1 cellular context compared by ENCODE assay signal in the genomic region with DNA sequence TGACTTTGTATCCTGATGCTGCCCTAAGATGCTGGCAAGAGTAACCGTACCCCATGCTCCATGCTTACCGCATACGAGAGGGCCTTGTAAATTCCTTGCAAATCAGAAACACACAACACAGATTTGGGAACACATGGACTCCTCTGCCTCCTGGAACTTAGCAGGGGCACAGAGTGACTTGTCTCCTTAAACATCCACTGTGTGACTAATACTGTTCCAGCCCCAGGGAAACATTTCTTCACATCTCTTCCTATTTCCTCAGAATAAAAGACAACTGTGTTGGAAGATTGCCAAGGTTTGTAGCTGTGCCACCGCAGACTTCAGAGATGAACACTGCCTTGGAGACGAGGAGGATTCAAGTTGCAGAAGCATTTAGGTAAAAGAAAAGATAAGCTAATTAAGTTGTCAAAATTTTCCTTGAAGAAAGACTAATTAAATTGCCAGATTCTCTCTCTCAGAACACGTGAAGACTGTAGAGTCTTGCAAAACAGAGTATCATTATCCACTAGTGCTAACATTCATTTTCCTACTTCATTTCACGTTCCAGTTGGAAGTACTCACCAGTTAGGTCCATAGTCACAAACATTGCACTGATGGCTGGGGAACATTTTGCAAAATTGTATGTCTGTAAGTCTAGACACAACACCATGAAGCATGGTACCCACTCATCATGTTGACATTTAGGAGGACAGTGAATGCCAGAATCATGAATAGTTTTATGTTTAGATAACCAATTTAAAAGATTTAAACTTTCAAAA.
TF ChIP-seq lines count a peak whose summit lies in the region.

No MANE protein-coding gene starts in this region.

TF ChIP-seq in GM23338, 12 proteins besides CTCF, POLR2A, EP300 and RAD21 (continued from another document):
- TF ChIP-seq ZNF331 (CRISPR knock-in tag; IDR thresholded peaks at IDR 0.05; ENCODE audit: low read depth), result no peak
- TF ChIP-seq ZNF114 (CRISPR knock-in tag; IDR thresholded peaks at IDR 0.05), result no peak
- TF ChIP-seq, protein P1, sequence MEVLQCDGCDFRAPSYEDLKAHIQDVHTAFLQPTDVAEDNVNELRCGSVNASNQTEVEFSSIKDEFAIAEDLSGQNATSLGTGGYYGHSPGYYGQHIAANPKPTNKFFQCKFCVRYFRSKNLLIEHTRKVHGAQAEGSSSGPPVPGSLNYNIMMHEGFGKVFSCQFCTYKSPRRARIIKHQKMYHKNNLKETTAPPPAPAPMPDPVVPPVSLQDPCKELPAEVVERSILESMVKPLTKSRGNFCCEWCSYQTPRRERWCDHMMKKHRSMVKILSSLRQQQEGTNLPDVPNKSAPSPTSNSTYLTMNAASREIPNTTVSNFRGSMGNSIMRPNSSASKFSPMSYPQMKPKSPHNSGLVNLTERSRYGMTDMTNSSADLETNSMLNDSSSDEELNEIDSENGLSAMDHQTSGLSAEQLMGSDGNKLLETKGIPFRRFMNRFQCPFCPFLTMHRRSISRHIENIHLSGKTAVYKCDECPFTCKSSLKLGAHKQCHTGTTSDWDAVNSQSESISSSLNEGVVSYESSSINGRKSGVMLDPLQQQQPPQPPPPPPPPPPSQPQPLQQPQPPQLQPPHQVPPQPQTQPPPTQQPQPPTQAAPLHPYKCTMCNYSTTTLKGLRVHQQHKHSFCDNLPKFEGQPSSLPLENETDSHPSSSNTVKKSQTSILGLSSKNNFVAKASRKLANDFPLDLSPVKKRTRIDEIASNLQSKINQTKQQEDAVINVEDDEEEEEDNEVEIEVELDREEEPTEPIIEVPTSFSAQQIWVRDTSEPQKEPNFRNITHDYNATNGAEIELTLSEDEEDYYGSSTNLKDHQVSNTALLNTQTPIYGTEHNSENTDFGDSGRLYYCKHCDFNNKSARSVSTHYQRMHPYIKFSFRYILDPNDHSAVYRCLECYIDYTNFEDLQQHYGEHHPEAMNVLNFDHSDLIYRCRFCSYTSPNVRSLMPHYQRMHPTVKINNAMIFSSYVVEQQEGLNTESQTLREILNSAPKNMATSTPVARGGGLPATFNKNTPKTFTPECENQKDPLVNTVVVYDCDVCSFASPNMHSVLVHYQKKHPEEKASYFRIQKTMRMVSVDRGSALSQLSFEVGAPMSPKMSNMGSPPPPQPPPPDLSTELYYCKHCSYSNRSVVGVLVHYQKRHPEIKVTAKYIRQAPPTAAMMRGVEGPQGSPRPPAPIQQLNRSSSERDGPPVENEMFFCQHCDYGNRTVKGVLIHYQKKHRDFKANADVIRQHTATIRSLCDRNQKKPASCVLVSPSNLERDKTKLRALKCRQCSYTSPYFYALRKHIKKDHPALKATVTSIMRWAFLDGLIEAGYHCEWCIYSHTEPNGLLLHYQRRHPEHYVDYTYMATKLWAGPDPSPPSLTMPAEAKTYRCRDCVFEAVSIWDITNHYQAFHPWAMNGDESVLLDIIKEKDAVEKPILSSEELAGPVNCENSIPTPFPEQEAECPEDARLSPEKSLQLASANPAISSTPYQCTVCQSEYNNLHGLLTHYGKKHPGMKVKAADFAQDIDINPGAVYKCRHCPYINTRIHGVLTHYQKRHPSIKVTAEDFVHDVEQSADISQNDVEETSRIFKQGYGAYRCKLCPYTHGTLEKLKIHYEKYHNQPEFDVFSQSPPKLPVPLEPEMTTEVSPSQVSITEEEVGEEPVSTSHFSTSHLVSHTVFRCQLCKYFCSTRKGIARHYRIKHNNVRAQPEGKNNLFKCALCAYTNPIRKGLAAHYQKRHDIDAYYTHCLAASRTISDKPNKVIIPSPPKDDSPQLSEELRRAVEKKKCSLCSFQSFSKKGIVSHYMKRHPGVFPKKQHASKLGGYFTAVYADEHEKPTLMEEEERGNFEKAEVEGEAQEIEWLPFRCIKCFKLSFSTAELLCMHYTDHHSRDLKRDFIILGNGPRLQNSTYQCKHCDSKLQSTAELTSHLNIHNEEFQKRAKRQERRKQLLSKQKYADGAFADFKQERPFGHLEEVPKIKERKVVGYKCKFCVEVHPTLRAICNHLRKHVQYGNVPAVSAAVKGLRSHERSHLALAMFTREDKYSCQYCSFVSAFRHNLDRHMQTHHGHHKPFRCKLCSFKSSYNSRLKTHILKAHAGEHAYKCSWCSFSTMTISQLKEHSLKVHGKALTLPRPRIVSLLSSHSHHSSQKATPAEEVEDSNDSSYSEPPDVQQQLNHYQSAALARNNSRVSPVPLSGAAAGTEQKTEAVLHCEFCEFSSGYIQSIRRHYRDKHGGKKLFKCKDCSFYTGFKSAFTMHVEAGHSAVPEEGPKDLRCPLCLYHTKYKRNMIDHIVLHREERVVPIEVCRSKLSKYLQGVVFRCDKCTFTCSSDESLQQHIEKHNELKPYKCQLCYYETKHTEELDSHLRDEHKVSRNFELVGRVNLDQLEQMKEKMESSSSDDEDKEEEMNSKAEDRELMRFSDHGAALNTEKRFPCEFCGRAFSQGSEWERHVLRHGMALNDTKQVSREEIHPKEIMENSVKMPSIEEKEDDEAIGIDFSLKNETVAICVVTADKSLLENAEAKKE (CRISPR knock-in tag; IDR thresholded peaks at IDR 0.05), result no peak
